27 cellular contexts compared by ENCODE assay signal in the genomic region with DNA sequence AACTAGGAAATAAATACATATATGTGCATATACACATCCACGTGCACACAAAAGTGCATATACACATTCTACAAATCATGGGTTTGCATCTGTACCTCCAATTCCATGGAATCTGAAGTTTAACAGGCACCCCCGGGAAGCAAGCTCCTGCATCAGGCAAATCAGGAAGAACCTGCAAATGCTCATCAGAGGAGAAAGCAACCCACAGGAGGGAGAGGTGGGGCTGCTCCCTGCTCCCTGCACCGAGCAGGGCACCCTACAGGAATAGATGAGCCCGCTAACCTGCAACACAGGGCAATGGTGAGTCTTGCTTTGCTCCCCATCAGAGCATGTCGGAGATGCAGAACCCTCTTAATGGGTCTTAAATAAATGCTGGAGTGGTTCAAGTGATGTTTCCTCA.
"Had no signal": no experiment of that assay in that cellular context is flagged by ENCODE, and none has a peak within 500 bp of the region (broad histone marks: within the 10 kb centered on the region; RNA-seq: fewer than 3 reads in every experiment).

No MANE protein-coding gene starts in this region.

- H3K4me3 ChIP-seq: adrenal gland, body of pancreas, colonic mucosa had no signal

- H3K27ac Mint-ChIP-seq: activated CD4-positive, alpha-beta memory T cell treated with anti-CD3 and anti-CD28 coated beads, Interleukin-2, amount 10 ng/mL, durations not matched to agents 7 days and 5 days; activated CD4-positive, alpha-beta T cell treated with anti-CD3 and anti-CD28 coated beads, Interleukin-2, amount 10 ng/mL, durations not matched to agents 7 days and 5 days; activated naive CD4-positive, alpha-beta T cell treated with anti-CD3 and anti-CD28 coated beads for 36 hours; activated naive CD4-positive, alpha-beta T cell treated with anti-CD3 and anti-CD28 coated beads, Interleukin-2, amount 50 U/mL, for 24 hours; activated naive CD8-positive, alpha-beta T cell treated with anti-CD3 and anti-CD28 coated beads for 36 hours; activated naive CD8-positive, alpha-beta T cell treated with anti-CD3 and anti-CD28 coated beads, Interleukin-2, amount 50 U/mL, for 24 hours; activated T-helper 1 cell treated with anti-CD3 and anti-CD28 coated beads, Interleukin-12 subunit alpha, Interleukin-12 subunit beta, Interleukin-2, Interleukin-4 antibody, amounts not matched to agents 30 ng/mL and 10 ng/mL and 1 ng/mL, durations not matched to agents 14 hours and 24 hours and 36 hours; activated T-helper 2 cell treated with anti-CD3 and anti-CD28 coated beads, Interferon-gamma antibody, Interleukin-2, Interleukin-4, amounts not matched to agents 10 μg/mL and 5 μg/mL and 100 μg/mL, durations not matched to agents 14 hours and 24 hours and 36 hours had no signal

- ATAC-seq: activated naive CD8-positive, alpha-beta T cell treated with anti-CD3 and anti-CD28 coated beads, Interleukin-2, amount 50 U/mL, for 24 hours; body of pancreas; esophagus mucosa had no signal

- H3K27ac ChIP-seq: adrenal gland, body of pancreas, colonic mucosa had no signal

- H3K4me1 ChIP-seq: adrenal gland, body of pancreas, colonic mucosa had no signal

- H3K36me3 Mint-ChIP-seq: activated naive CD8-positive, alpha-beta T cell treated with anti-CD3 and anti-CD28 coated beads for 36 hours had no signal

- H3K4me3 Mint-ChIP-seq: activated CD4-positive, alpha-beta memory T cell treated with anti-CD3 and anti-CD28 coated beads, Interleukin-2, amount 10 ng/mL, durations not matched to agents 7 days and 5 days; activated CD4-positive, alpha-beta T cell treated with anti-CD3 and anti-CD28 coated beads, Interleukin-2, amount 10 ng/mL, durations not matched to agents 7 days and 5 days; activated naive CD4-positive, alpha-beta T cell treated with anti-CD3 and anti-CD28 coated beads for 36 hours; activated naive CD4-positive, alpha-beta T cell treated with anti-CD3 and anti-CD28 coated beads, Interleukin-2, amount 50 U/mL, for 24 hours; activated naive CD8-positive, alpha-beta T cell treated with anti-CD3 and anti-CD28 coated beads for 36 hours; activated naive CD8-positive, alpha-beta T cell treated with anti-CD3 and anti-CD28 coated beads, Interleukin-2, amount 50 U/mL, for 24 hours; activated T-helper 1 cell treated with anti-CD3 and anti-CD28 coated beads, Interleukin-12 subunit alpha, Interleukin-12 subunit beta, Interleukin-2, Interleukin-4 antibody, amounts not matched to agents 30 ng/mL and 10 ng/mL and 1 ng/mL, durations not matched to agents 14 hours and 24 hours and 36 hours had no signal

- H3K36me3 ChIP-seq: adrenal gland, colonic mucosa had no signal

- H3K9me3 ChIP-seq: body of pancreas, colonic mucosa had no signal

- DNase-seq: activated CD4-positive, alpha-beta memory T cell treated with anti-CD3 and anti-CD28 coated beads, Interleukin-2, amount 10 ng/mL, durations not matched to agents 7 days and 5 days; activated CD4-positive, alpha-beta T cell treated with anti-CD3 and anti-CD28 coated beads for 1 hour; activated CD4-positive, alpha-beta T cell treated with anti-CD3 and anti-CD28 coated beads for 4 hours; activated CD4-positive, alpha-beta T cell treated with anti-CD3 and anti-CD28 coated beads, Interleukin-2, amount 10 ng/mL, durations not matched to agents 7 days and 5 days; activated CD4-positive, alpha-beta T cell treated with anti-CD3 and anti-CD28 coated beads, Interleukin-2, amount 50 U/mL, for 4 hours; activated CD8-positive, alpha-beta memory T cell treated with anti-CD3 and anti-CD28 coated beads, Interleukin-2, amount 50 U/mL, for 4 hours; activated effector memory CD4-positive, alpha-beta T cell treated with anti-CD3 and anti-CD28 coated beads, Interleukin-2, amount 50 U/mL, for 16 hours; activated naive CD4-positive, alpha-beta T cell treated with anti-CD3 and anti-CD28 coated beads for 36 hours; activated naive CD8-positive, alpha-beta T cell treated with anti-CD3 and anti-CD28 coated beads for 36 hours; activated naive CD8-positive, alpha-beta T cell treated with anti-CD3 and anti-CD28 coated beads, Interleukin-2, amount 50 U/mL, for 24 hours; activated T-cell treated with anti-CD3 and anti-CD28 coated beads, Interleukin-2, amount 50 U/mL, for 1 hour; activated T-cell treated with anti-CD3 and anti-CD28 coated beads, Interleukin-2, amount 50 U/mL, for 48 hours; adrenal gland; amygdala; aorta; body of pancreas; central memory CD4-positive, alpha-beta T cell; cerebellar nuclear complex; colonic mucosa; effector CD8-positive, alpha-beta T cell; foreskin fibroblast; glutamatergic neuron; T-helper 2 cell had no signal

- H3K27me3 ChIP-seq: adrenal gland, body of pancreas, colonic mucosa had no signal

- H3K27me3 Mint-ChIP-seq: activated naive CD8-positive, alpha-beta T cell treated with anti-CD3 and anti-CD28 coated beads for 36 hours had no signal

- H3K4me1 Mint-ChIP-seq: activated CD4-positive, alpha-beta memory T cell treated with anti-CD3 and anti-CD28 coated beads, Interleukin-2, amount 10 ng/mL, durations not matched to agents 7 days and 5 days; activated CD4-positive, alpha-beta T cell treated with anti-CD3 and anti-CD28 coated beads, Interleukin-2, amount 10 ng/mL, durations not matched to agents 7 days and 5 days; activated naive CD4-positive, alpha-beta T cell treated with anti-CD3 and anti-CD28 coated beads, Interleukin-2, amount 50 U/mL, for 24 hours; activated naive CD8-positive, alpha-beta T cell treated with anti-CD3 and anti-CD28 coated beads for 36 hours; activated naive CD8-positive, alpha-beta T cell treated with anti-CD3 and anti-CD28 coated beads, Interleukin-2, amount 50 U/mL, for 24 hours had no signal
